In the genomic region with DNA sequence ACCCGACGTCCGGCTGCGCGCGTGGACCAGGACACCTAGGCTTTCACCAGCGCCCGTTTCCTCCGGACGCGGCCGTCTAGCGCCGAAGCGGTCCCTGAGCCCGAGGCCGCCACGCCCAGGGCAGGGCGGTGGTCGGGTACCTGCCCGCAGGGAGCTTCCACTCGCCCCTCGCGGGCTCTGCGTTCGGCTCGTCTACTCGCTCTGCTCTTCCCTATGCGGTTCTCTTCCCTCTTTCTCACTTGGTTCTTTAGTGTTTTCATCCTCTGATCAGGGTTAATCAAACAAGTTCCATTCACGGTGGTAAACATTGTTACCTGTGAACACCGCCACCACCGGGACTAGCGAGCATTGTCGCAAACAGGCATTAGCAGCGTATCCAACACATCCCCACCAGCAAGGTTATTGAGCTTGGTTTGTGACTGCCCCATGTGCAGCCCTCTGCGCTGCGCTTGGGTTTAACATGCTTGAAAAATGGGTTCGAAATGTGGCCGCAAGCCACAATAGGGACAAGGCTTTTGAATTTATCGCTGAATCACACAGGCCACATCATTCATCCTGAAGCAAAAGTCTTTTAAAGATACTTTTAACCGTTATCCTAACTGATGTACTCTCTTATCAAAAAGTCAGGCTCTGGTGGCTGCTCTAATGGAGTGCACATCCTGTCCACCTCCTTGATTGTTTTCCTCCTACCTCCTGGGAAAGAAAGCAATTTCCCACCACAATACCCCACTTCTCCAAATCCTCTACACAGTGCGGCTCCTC, we compare ENCODE assay signal across 8 cellular contexts. TPM values are rescaled to one million over a fixed set of nuclear protein-coding genes. Genes with fewer than 3 reads are reported as not detected.
DNase-seq lines count a peak whose midpoint lies in the region; ATAC-seq and TF ChIP-seq lines count a peak whose summit lies in the region.

No MANE protein-coding gene starts in this region.

- BruUV-seq in Panc1 (replicated peaks; lab: Mats Ljungman, UMichigan), result no TSS peak

- H3K4me3 ChIP-seq in Panc1 (ENCODE audit: low read depth in 2 of 2, low read length in 2 of 2) (peak overlapping the region; percentile 68 to 90), adrenal gland (peak overlapping the region; percentile 43 to 96 (median 70)), iPS-18c (ENCODE audit: insufficient read depth, low read depth, low read length) (peak overlapping the region; percentile 83)

- H3K4me1 ChIP-seq in Panc1 (ENCODE audit: control insufficient read depth, insufficient read depth, low read length), result peaks cover 19% of the 10 kb centered on the region; the same call in 1 of the 2 replicates
- peaks cover 8 to 28% of the 10 kb centered on the region in 2 donors for H3K4me1 ChIP-seq in adrenal gland (replicated peaks in 1 of 2)

- intact Hi-C loops in Panc1 (cut with micrococcal nuclease; ENCODE audit: unreplicated experiment), result no loop called here
- intact Hi-C loops in adrenal gland (cut with DNase I), result no loop called here

- no peak for TF ChIP-seq CTCF in Panc1 (IDR thresholded peaks at IDR 0.05)
- TF ChIP-seq CTCF in adrenal gland (IDR thresholded peaks at IDR 0.05), result no peak

- POLR2A ChIA-PET in Panc1 (lab: Charles Lee), result no interaction called here

- no peak for DNase-seq in Panc1 (ENCODE audit: low read depth, low spot score)
- peak in 4 of 7 donors; percentile 6 to 51 (median 23) for DNase-seq in adrenal gland
- peak; percentile 13 to 28 for DNase-seq in stimulated activated CD4-positive, alpha-beta T cell treated with anti-CD3 and anti-CD28 coated beads, Interleukin-15, amount 100 ng/mL, for 1 hour (ENCODE audit: low read depth in 1 of 2, low spot score in 1 of 2)
- DNase-seq in SW480 (ENCODE audit: low spot score), result no peak

- H3K9me3 ChIP-seq in Panc1 (ENCODE audit: control insufficient read depth, insufficient read depth, low read depth, low read length) (peaks cover 5% of the 10 kb centered on the region; the same call in 1 of the 2 replicates), adrenal gland (replicated peaks in 1 of 3) (no peaks in the 10 kb centered on the region), iPS-18c (ENCODE audit: control insufficient read depth, insufficient read depth, low read length) (peaks cover 2% of the 10 kb centered on the region)

- ATAC-seq in GM21447 (IDR thresholded peaks at IDR 0.05; ENCODE audit: unreplicated experiment), result peak; percentile 6
- no peak; the same call in 1 of the 2 replicates for ATAC-seq in Panc1
- no peak for ATAC-seq in HG03045 (IDR thresholded peaks at IDR 0.05; ENCODE audit: unreplicated experiment)
- ATAC-seq in GM21529 (IDR thresholded peaks at IDR 0.05; ENCODE audit: unreplicated experiment), result no peak

- CTCF ChIA-PET in Panc1 (lab: Charles Lee), result no interaction called here

- H3K27ac ChIP-seq in Panc1 (ENCODE audit: low read length) (peak overlapping the region; percentile 84), adrenal gland (peak overlapping the region in 3 of 5 donors; percentile 84 to 92 (median 89))

- in situ Hi-C loops in Panc1 (cut with HindIII; ENCODE audit: low pct_unique_long_range_greater_than_20kb, low sequenced_read_pairs), result no loop called here

- no peak for TF ChIP-seq POLR2A in adrenal gland (IDR thresholded peaks at IDR 0.05)

- H3K36me3 ChIP-seq in Panc1 (ENCODE audit: control insufficient read depth, insufficient read depth, low read length) (no peaks in the 10 kb centered on the region), adrenal gland (replicated peaks in 1 of 2) (no peaks in the 10 kb centered on the region)

- H3K27me3 ChIP-seq in Panc1 (ENCODE audit: control insufficient read depth, insufficient read depth, low read length) (no peaks in the 10 kb centered on the region), adrenal gland (no peaks in the 10 kb centered on the region)

- 24 to 46% (median 27%) methylated on average over 25 to 42 of the region's 42 CpGs for WGBS in adrenal gland, 4 donors

RNA-seq across cellular contexts. Expression of a gene that starts 0.8 kb away (rescaled TPM):
- total RNA-seq in Panc1 (2021; ENCODE audit: unreplicated experiment) (89.7 TPM), adrenal gland (100 to 1,000 TPM in 2 of 8 donors, 10 to 100 TPM in 6; 56.5 to 108 (median 82.9) TPM)
- 50.1 TPM for polyA plus RNA-seq in Panc1 (2012; ENCODE audit: insufficient read length)
- 10 to 100 TPM; 24.2 to 60.6 (median 37.6) TPM for polyA plus RNA-seq in adrenal gland

Comparison
In these comparisons a context has a peak if more than half of its experiments do, and no peak if none do; other contexts are left out.
1. DNase-seq: peak in adrenal gland (4 of 7) and stimulated activated CD4-positive, alpha-beta T cell treated with anti-CD3 and anti-CD28 coated beads, Interleukin-15, amount 100 ng/mL, for 1 hour (2 of 2); none in Panc1 (single experiment) and SW480 (single experiment).
2. Peak in every context shown above with its lines, with median percentiles within 50 percentile points of each other: H3K4me3 ChIP-seq.